Comparison of ENCODE assay signal across 17 cellular contexts in the genomic region with DNA sequence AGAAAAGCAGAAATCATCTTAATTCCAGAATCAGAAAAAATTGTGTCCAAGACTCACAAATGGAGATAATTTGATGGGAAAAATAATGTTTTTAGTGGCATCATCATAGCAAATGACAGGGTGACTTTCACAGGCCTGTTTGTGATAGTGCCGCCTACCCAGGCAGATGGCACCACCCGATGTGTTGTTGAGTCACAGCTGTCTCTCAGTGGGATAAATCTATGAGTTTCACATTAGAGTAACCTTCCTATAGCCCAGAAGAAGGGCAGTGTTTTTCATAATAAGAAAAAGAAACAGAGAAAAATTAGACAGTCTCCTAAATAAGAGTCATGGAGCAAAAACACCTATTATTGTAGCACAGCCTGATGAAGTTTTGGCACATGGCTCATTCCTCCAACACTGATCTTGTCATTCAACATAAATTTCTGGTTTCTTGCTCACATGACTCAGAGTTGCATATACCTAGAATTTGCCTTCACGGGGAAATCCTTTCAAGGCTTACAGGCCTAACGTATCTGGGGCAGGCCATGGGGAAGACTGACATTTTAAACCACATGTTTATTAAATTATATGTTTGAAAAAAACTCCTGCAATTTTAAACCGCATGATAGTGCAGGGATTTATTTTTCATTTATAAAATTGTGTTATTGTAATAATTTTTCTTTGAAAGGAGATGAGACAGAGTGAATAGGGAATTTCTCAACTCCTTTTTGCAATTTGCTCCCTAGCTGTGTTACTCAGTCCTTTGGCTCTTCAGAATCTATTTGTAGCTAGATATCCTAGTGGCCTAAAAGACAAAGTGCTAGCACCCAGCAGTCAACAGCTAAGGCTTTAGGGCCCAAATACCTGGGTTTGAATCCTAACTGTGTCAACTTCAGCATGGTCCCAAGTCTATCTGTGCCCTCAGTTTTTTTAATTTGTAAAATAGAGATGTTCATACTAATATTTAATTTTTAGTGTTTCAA.
DNase-seq lines count a peak whose midpoint lies in the region; ATAC-seq, FAIRE-seq and TF ChIP-seq lines count a peak whose summit lies in the region.
"Had no signal": no experiment of that assay in that cellular context is flagged by ENCODE, and none has a peak within 500 bp of the region (broad histone marks: within the 10 kb centered on the region; RNA-seq: fewer than 3 reads in every experiment).

No MANE protein-coding gene starts in this region.

- FAIRE-seq in urothelium cell line (lab: Jason Lieb, UNC): no peak

- intact Hi-C loops in left cardiac atrium (cut with DNase I): no loop called here

- H3K36me3 Mint-ChIP-seq in endodermal cell (ENCODE audit: low read depth): no peaks in the 10 kb centered on the region

- no peaks in the 10 kb centered on the region for H3K79me2 ChIP-seq in smooth muscle cell (ENCODE audit: low read depth)

- H4K20me1 ChIP-seq in smooth muscle cell (ENCODE audit: low read depth): no peaks in the 10 kb centered on the region

- H3K9me3 ChIP-seq in endodermal cell (ENCODE audit: control insufficient read depth, low read length) (peaks cover 11% of the 10 kb centered on the region), smooth muscle cell (replicated peaks; ENCODE audit: low read depth) (no peaks in the 10 kb centered on the region)
- H3K9me3 ChIP-seq: lower lobe of right lung had no signal

- peaks cover 22% of the 10 kb centered on the region for H3K4me1 Mint-ChIP-seq in endodermal cell
- H3K4me1 Mint-ChIP-seq: activated CD4-positive, alpha-beta memory T cell treated with anti-CD3 and anti-CD28 coated beads, Interleukin-2, amount 10 ng/mL, durations not matched to agents 7 days and 5 days had no signal

- DNase-seq in NCI-H2171 treated with DMSO at 0.1 percent for 48 hours (lab: John Stamatoyannopoulos, UW) (peak; percentile 61), NCI-H2171 (lab: John Stamatoyannopoulos, UW) (no peak), NCI-H524 treated with DMSO at 0.1 percent for 48 hours (lab: John Stamatoyannopoulos, UW) (peak; percentile 10), endodermal cell (no peak), smooth muscle cell (lab: John Stamatoyannopoulos, UW; ENCODE audit: unreplicated experiment) (no peak), urothelium cell line (ENCODE audit: low spot score) (no peak), left cardiac atrium (no peak)
- DNase-seq: 8988T; activated CD4-positive, alpha-beta memory T cell treated with anti-CD3 and anti-CD28 coated beads, Interleukin-2, amount 10 ng/mL, durations not matched to agents 7 days and 5 days; activated effector memory CD4-positive, alpha-beta T cell treated with anti-CD3 and anti-CD28 coated beads, Interleukin-2, amount 50 U/mL, for 16 hours; aorta; lower lobe of right lung; NCI-H1092 treated with DMSO at 0.1 percent for 48 hours; OCI-M1 had no signal

- no peaks in the 10 kb centered on the region for H3K27me3 Mint-ChIP-seq in endodermal cell (ENCODE audit: insufficient read depth)
- H3K27me3 Mint-ChIP-seq: activated CD4-positive, alpha-beta memory T cell treated with anti-CD3 and anti-CD28 coated beads, Interleukin-2, amount 10 ng/mL, durations not matched to agents 7 days and 5 days had no signal

- H3K4me3 Mint-ChIP-seq in endodermal cell: no peak overlapping the region
- H3K4me3 Mint-ChIP-seq: activated CD4-positive, alpha-beta memory T cell treated with anti-CD3 and anti-CD28 coated beads, Interleukin-2, amount 10 ng/mL, durations not matched to agents 7 days and 5 days; nephron had no signal

- H3K4me1 ChIP-seq in endodermal cell (ENCODE audit: control insufficient read depth, insufficient read depth, low read length) (peaks cover 2% of the 10 kb centered on the region), smooth muscle cell (ENCODE audit: low read depth) (peaks cover 10% of the 10 kb centered on the region)
- H3K4me1 ChIP-seq: lower lobe of right lung had no signal

- H3K4me3 ChIP-seq in endodermal cell (ENCODE audit: low read length) (no peak overlapping the region), smooth muscle cell (no peak overlapping the region)
- H3K4me3 ChIP-seq: lower lobe of right lung, SK-N-MC had no signal

- peaks cover 11% of the 10 kb centered on the region for H3K9me3 Mint-ChIP-seq in endodermal cell
- H3K9me3 Mint-ChIP-seq: activated CD4-positive, alpha-beta memory T cell treated with anti-CD3 and anti-CD28 coated beads, Interleukin-2, amount 10 ng/mL, durations not matched to agents 7 days and 5 days had no signal

- H3K27me3 ChIP-seq in endodermal cell (ENCODE audit: control insufficient read depth, insufficient read depth, low read length, poor library complexity, severe bottlenecking) (no peaks in the 10 kb centered on the region), smooth muscle cell (ENCODE audit: low read depth) (no peaks in the 10 kb centered on the region)

- H2AFZ ChIP-seq in smooth muscle cell (ENCODE audit: low read depth): peak overlapping the region; percentile 32

- ATAC-seq in HG03095 (IDR thresholded peaks at IDR 0.05; ENCODE audit: unreplicated experiment): no peak
- no peak for ATAC-seq in left cardiac atrium
- ATAC-seq: lower lobe of right lung had no signal

- H3K9ac ChIP-seq in endodermal cell (ENCODE audit: extremely low read depth, low read length, poor library complexity, severe bottlenecking) (no peak overlapping the region), smooth muscle cell (ENCODE audit: low read depth) (no peak overlapping the region)

- no peaks in the 10 kb centered on the region for H3F3A ChIP-seq in smooth muscle cell (ENCODE audit: low read depth)

- WGBS in endodermal cell (ENCODE audit: insufficient coverage in 1 of 2, insufficient read length in 1 of 2), 2 experiments: 88 to 90% methylated on average over 2 to 5 of the region's 5 CpGs
- WGBS in smooth muscle cell (ENCODE audit: low lambda C conversion rate): 50% methylated on average over 5 of the region's 5 CpGs

- no peak overlapping the region for H3K4me2 ChIP-seq in smooth muscle cell

- H3K27ac Mint-ChIP-seq in endodermal cell: no peak overlapping the region
- H3K27ac Mint-ChIP-seq: activated CD4-positive, alpha-beta memory T cell treated with anti-CD3 and anti-CD28 coated beads, Interleukin-2, amount 10 ng/mL, durations not matched to agents 7 days and 5 days; nephron had no signal

- H3K36me3 ChIP-seq in endodermal cell (ENCODE audit: control insufficient read depth, insufficient read depth, low read length): no peaks in the 10 kb centered on the region
- no peaks in the 10 kb centered on the region for H3K36me3 ChIP-seq in smooth muscle cell (ENCODE audit: low read depth)
- H3K36me3 ChIP-seq: lower lobe of right lung had no signal

- TF ChIP-seq CTCF in endodermal cell (conservative IDR thresholded peaks at IDR 0.05): peak; percentile 51
- no peak for TF ChIP-seq CTCF in smooth muscle cell (IDR thresholded peaks at IDR 0.05; ENCODE audit: borderline replicate concordance, insufficient read depth, poor library complexity, severe bottlenecking)

- H3K27ac ChIP-seq in endodermal cell (ENCODE audit: low read depth, low read length) (no peak overlapping the region), smooth muscle cell (ENCODE audit: low read depth) (peak overlapping the region; percentile 33)
- H3K27ac ChIP-seq: lower lobe of right lung, SK-N-MC had no signal

Comparison
In these comparisons a context has a peak if more than half of its experiments do, and no peak if none do; other contexts are left out.
1. DNase-seq: peak in NCI-H2171 treated with DMSO at 0.1 percent for 48 hours (single experiment) and NCI-H524 treated with DMSO at 0.1 percent for 48 hours (single experiment); none in NCI-H2171 (single experiment), endodermal cell (single experiment), smooth muscle cell (single experiment), urothelium cell line (single experiment) and left cardiac atrium (single experiment).